In the genomic region with DNA sequence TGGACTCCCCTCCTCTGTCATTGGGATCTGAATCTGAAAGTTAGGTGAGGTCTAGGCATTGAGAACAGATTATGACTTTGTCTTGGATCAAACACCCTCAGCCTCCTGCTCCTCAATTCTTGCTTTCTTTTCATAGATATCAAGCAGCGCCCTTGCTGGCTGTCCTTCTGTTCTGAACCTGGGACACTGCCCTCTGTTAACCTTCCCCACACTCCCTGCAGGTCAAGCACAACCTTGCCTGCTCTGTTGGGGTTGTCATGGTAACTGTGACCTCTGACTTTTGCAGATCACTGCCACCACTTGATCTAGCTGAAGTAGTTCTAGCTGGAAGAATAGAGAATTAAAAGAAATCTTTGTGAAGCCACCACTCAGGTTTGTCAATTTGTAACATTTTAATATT, we compare ENCODE assay signal across 1 cellular context.
TF ChIP-seq lines count a peak whose summit lies in the region.

No MANE protein-coding gene starts in this region.

TF ChIP-seq in K562, 482 proteins besides CTCF, POLR2A, EP300 and RAD21:
- TF ChIP-seq ZNF785 (CRISPR knock-in tag; IDR thresholded peaks at IDR 0.05) (no peak), RFX1 (IDR thresholded peaks at IDR 0.05) (peak; percentile 95), ESRRA (IDR thresholded peaks at IDR 0.05; ENCODE audit: borderline replicate concordance, low read depth) (0 out of 2 replicates have a peak, but pooled peaks have one; percentile 25), NR2C2 (CRISPR knock-in tag; IDR thresholded peaks at IDR 0.05) (no peak), NR2C2 (tag; IDR thresholded peaks at IDR 0.05) (peak; percentile 52), NR2C1 (IDR thresholded peaks at IDR 0.05) (no peak), NR2C1 (tag; IDR thresholded peaks at IDR 0.05) (0 out of 2 replicates have a peak, but pooled peaks have one; percentile 26)
